In the genomic region with DNA sequence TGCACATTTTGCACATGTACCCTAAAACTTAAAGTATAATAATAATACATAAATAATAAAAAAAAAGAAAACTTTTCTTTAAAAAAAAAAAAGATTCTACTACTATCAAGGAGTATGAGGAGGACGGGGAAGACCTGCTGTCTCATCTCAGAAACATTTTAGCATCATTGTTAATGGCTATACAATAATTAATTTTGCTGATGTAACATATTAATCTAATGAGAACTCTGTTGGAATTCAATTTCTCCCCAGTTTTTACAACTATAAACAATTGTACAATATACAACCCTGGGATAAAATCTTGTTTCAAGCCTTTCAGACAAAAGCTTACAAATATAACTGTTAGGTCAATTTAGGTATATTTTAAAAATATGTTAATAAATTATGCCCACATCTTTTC, we compare ENCODE assay signal across 11 cellular contexts.
"Had no signal": no experiment of that assay in that cellular context is flagged by ENCODE, and none has a peak within 500 bp of the region (broad histone marks: within the 10 kb centered on the region; RNA-seq: fewer than 3 reads in every experiment).

No MANE protein-coding gene starts in this region.

- H3K4me2 ChIP-seq: GM23338 had no signal

- ATAC-seq: GM23338, HCT116 had no signal

- H3K4me3 ChIP-seq: GM23248, GM23338, HAP-1 had no signal

- H3K27ac ChIP-seq: GM23248 had no signal

- H3K9ac ChIP-seq: GM23248 had no signal

- DNase-seq: GM23248, GOT3, H7, H9, HCEC 1CT, HFFc6 had no signal

- H3K36me3 ChIP-seq: HAP-1 had no signal

- FAIRE-seq: H1, H54 had no signal

- H2AFZ ChIP-seq: GM23248, GM23338 had no signal

- H3K9me3 ChIP-seq: HAP-1 had no signal
